ENCODE assay signal across 8 cellular contexts in the genomic region with DNA sequence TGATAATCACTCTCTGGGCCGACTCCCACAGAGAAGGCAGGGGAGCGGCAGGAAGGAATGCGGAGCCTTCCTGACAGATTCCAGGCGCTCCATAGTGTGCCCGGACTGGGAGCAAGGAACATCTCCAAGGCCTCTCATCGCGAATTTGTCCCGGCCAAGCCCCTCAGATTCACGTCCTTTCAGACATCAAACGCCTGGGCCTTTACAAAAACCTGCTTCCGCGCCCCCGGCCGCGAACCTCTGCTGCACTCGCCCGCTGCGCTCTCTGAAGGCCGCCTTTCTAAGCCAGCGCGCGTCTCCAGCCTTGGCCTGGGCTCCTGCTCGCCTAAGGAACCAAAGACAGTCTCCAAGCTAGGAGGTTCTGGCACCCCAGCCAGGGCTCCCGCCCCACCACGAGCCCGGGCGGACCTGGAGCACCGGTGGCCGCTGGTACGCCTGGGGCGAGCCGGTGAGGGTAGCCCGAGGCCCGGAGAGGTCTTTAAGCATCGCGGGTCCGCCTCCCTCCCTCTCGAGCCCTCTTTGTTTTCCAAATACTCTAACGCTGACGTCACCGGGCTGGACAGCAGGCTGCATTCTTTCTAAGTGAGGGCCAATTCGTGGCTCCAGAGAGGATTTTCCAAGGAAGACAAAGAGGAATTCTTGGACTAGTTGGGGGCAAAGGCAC. TPM values are rescaled to one million over a fixed set of nuclear protein-coding genes. Genes with fewer than 3 reads are reported as not detected.
A peak's percentile ranks its signal among the peaks of the same experiment; 100 is the strongest.
DNase-seq lines count a peak whose midpoint lies in the region; ATAC-seq and TF ChIP-seq lines count a peak whose summit lies in the region.

No MANE protein-coding gene starts in this region.

- no peak for TF ChIP-seq CTCF in spleen (IDR thresholded peaks at IDR 0.05 in 8 of 11, conservative IDR thresholded peaks at IDR 0.05 in 3 of 11)

- H3K4me1 ChIP-seq in spleen, result peaks cover 18 to 82% (median 60%) of the 10 kb centered on the region in 6 donors

- DNase-seq in GM04504 (ENCODE audit: low read depth), result peak; percentile 76
- DNase-seq in NCI-H526 treated with DMSO at 0.1 percent for 48 hours (lab: John Stamatoyannopoulos, UW), result peak; percentile 37
- DNase-seq in dedifferentiated amniotic fluid mesenchymal stem cell (ENCODE audit: extremely low spot score), result peak; percentile 90
- peak; percentile 92 for DNase-seq in kidney tubule cell (ENCODE audit: low spot score)
- peak; percentile 75 for DNase-seq in spleen
- no peak for DNase-seq in stimulated activated CD4-positive, alpha-beta T cell treated with anti-CD3 and anti-CD28 coated beads, Interleukin-1b, Interleukin-23, amount 100 ng/mL, for 48 hours

- H3K27me3 ChIP-seq in spleen (replicated peaks in 1 of 7), result peaks cover 0 to 57% (median 18%) of the 10 kb centered on the region in 7 donors

- peak overlapping the region; percentile 46 to 74 (median 52) for H3K4me3 ChIP-seq in spleen

- no peaks in the 10 kb centered on the region for H3K9me3 ChIP-seq in spleen

- peak in 1 of 3 donors; percentile 18 for TF ChIP-seq POLR2A in spleen (IDR thresholded peaks at IDR 0.05)

- intact Hi-C loops in spleen (cut with DNase I; ENCODE audit: low total_unique reads), result no loop called here

- peak overlapping the region; percentile 50 to 96 (median 93) for H3K27ac ChIP-seq in spleen

- ATAC-seq in GM19035 (IDR thresholded peaks at IDR 0.05; ENCODE audit: unreplicated experiment) (no peak), GM18511 (IDR thresholded peaks at IDR 0.05; ENCODE audit: unreplicated experiment) (no peak)

- H3K36me3 ChIP-seq in spleen, result peaks cover 0 to 33% (median 10%) of the 10 kb centered on the region in 6 donors

- WGBS in spleen, 5 donors, result 25 to 33% (median 30%) methylated on average over 42 of the region's 42 CpGs

RNA-seq across cellular contexts. Expression of a gene that starts 0.8 kb away (rescaled TPM):
- total RNA-seq in spleen, result 10 to 100 TPM; 27.5 to 83.4 (median 53.1) TPM
- 10 to 100 TPM in 1 of 3 donors, 1 to 10 TPM in 2; 3.8 to 15.7 (median 6.0) TPM for polyA plus RNA-seq in spleen
